ENCODE assay signal across 8 cellular contexts in the genomic region with DNA sequence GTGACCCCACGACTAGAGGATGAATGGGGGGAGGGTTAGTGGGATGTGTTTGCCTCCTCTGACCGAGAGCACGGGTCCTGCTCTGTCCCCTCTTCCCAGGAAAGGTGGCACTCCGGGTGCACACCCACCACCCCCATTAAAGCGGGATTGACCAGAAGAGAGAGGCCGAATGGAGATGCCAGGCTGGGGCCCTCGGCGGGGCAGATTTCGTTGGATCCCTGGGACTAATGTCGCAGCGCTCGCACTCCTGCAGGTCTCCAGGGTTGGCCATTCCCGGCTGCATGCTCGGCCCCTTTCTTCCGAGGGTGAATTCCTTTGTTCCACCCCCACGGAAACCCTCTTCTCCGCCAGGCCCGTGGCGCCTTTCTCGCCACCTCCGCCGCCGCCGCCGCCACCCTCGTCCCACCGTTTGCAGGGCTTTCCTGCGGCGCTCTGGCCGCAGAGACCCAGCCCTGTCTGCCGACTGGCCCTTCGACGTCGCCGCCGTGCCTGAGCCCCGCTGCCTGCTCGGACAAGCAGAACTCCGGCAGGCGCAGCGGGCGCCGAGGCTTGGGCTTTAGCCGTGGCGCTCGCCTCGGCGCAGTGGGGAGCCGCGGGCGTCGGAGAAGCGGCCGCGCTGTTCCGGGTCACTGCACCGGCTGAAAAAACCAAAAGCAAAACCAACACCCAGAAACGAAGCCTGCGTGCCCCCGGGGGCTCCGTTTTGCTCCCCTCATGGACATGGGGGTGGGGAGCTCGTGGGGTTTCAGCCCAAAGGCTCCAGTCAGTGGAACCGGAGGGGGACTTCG. TPM values are rescaled to one million over a fixed set of nuclear protein-coding genes. Genes with fewer than 3 reads are reported as not detected.
DNase-seq lines count a peak whose midpoint lies in the region; ATAC-seq and TF ChIP-seq lines count a peak whose summit lies in the region.

No MANE protein-coding gene starts in this region.

- DNase-seq in stimulated activated naive CD8-positive, alpha-beta T cell treated with anti-CD3 and anti-CD28 coated beads, Interleukin-15, Interleukin-2, amounts not matched to agents 100 U/mL and 50 U/mL, for 24 hours = no peak
- DNase-seq in mammary epithelial cell (no peak), T-helper 9 cell (no peak), SHP77 treated with DMSO at 0.1 percent for 48 hours (lab: John Stamatoyannopoulos, UW) (no peak), NCI-H1436 (lab: John Stamatoyannopoulos, UW) (no peak)
- DNase-seq in naive thymus-derived CD4-positive, alpha-beta T cell = no peak

- no peak for TF ChIP-seq CTCF in mammary epithelial cell (conservative IDR thresholded peaks at IDR 0.05 in 1 of 2, IDR thresholded peaks at IDR 0.05 in 1 of 2; ENCODE audit: extremely low read depth in 1 of 2, insufficient read depth in 1 of 2, low read depth in 1 of 2, low read length in 2 of 2)

- H2AFZ ChIP-seq in mammary epithelial cell (ENCODE audit: low read depth, low read length) = peak overlapping the region; percentile 73

- no peaks in the 10 kb centered on the region for H3K36me3 Mint-ChIP-seq in stimulated activated naive CD8-positive, alpha-beta T cell treated with anti-CD3 and anti-CD28 coated beads, Interleukin-15, Interleukin-2, amounts not matched to agents 100 ng/mL and 50 ng/mL, for 24 hours (ENCODE audit: low read depth)
- no peaks in the 10 kb centered on the region for H3K36me3 Mint-ChIP-seq in naive thymus-derived CD4-positive, alpha-beta T cell

- in situ Hi-C loops in mammary epithelial cell (cut with MboI; ENCODE audit: low sequenced_read_pairs in 2 of 2) = no loop called here

- H3K9me3 ChIP-seq in mammary epithelial cell (replicated peaks; ENCODE audit: insufficient read depth, low read length) = no peaks in the 10 kb centered on the region
- no peaks in the 10 kb centered on the region for H3K9me3 ChIP-seq in naive thymus-derived CD4-positive, alpha-beta T cell (ENCODE audit: control insufficient read depth in 2 of 3, low read length in 3 of 3)

- no peak overlapping the region for H3K27ac ChIP-seq in mammary epithelial cell (ENCODE audit: insufficient read depth, low read depth, low read length)
- no peak overlapping the region for H3K27ac ChIP-seq in naive thymus-derived CD4-positive, alpha-beta T cell (ENCODE audit: low read depth, low read length)

- intact Hi-C loops in mammary epithelial cell (cut with micrococcal nuclease) = no loop called here
- intact Hi-C loops in naive thymus-derived CD4-positive, alpha-beta T cell (cut with micrococcal nuclease) = loop anchor here in 1 of 2 donors (2.0 kb wide), 1 partner anchor 15 kb away; no protein-coding TSS in a partner anchor

- H3K4me1 ChIP-seq in mammary epithelial cell (ENCODE audit: insufficient read depth, low read length) = peaks cover 52% of the 10 kb centered on the region
- peaks cover 0 to 6% of the 10 kb centered on the region in 2 donors for H3K4me1 ChIP-seq in naive thymus-derived CD4-positive, alpha-beta T cell (ENCODE audit: control insufficient read depth in 2 of 2, insufficient read depth in 2 of 2, low read length in 2 of 2)

- CTCF ChIA-PET in mammary epithelial cell (lab: Charles Lee; ENCODE audit: low non-redundant PET) = no interaction called here
- CTCF ChIA-PET in naive thymus-derived CD4-positive, alpha-beta T cell (lab: Charles Lee) = no interaction called here

- 7% methylated on average over 53 of the region's 64 CpGs for WGBS in mammary epithelial cell (ENCODE audit: low coverage, missing lambda C conversion rate)

- H3K4me3 Mint-ChIP-seq in stimulated activated naive CD8-positive, alpha-beta T cell treated with anti-CD3 and anti-CD28 coated beads, Interleukin-15, Interleukin-2, amounts not matched to agents 100 ng/mL and 50 ng/mL, for 24 hours = peak overlapping the region; percentile 70
- H3K4me3 Mint-ChIP-seq in naive thymus-derived CD4-positive, alpha-beta T cell = peak overlapping the region in 8 of 10 donors; percentile 54 to 89 (median 76)

- H3K4me3 ChIP-seq in mammary epithelial cell (replicated peaks in 1 of 3; ENCODE audit: insufficient read depth in 1 of 3, low read depth in 2 of 3, low read length in 3 of 3) = peak overlapping the region; percentile 37 to 40 (median 40)
- H3K4me3 ChIP-seq in naive thymus-derived CD4-positive, alpha-beta T cell (ENCODE audit: low read length) = peak overlapping the region; percentile 35

- peaks cover 90% of the 10 kb centered on the region for H3K27me3 Mint-ChIP-seq in stimulated activated naive CD8-positive, alpha-beta T cell treated with anti-CD3 and anti-CD28 coated beads, Interleukin-15, Interleukin-2, amounts not matched to agents 100 ng/mL and 50 ng/mL, for 24 hours
- H3K27me3 Mint-ChIP-seq in naive thymus-derived CD4-positive, alpha-beta T cell = peaks cover 69 to 96% (median 79%) of the 10 kb centered on the region in 5 donors

- no peaks in the 10 kb centered on the region for H3K9me3 Mint-ChIP-seq in stimulated activated naive CD8-positive, alpha-beta T cell treated with anti-CD3 and anti-CD28 coated beads, Interleukin-15, Interleukin-2, amounts not matched to agents 100 ng/mL and 50 ng/mL, for 24 hours
- H3K9me3 Mint-ChIP-seq in naive thymus-derived CD4-positive, alpha-beta T cell = peaks cover 0 to 2% (median 0%) of the 10 kb centered on the region in 11 donors

- peaks cover 89% of the 10 kb centered on the region for H3K79me2 ChIP-seq in mammary epithelial cell (ENCODE audit: insufficient read depth, low read length)

- ATAC-seq in stimulated activated naive CD8-positive, alpha-beta T cell treated with anti-CD3 and anti-CD28 coated beads, Interleukin-15, Interleukin-2, amounts not matched to agents 100 U/mL and 50 U/mL, for 24 hours = no peak
- ATAC-seq in naive thymus-derived CD4-positive, alpha-beta T cell = no peak
- ATAC-seq in HG03378 (IDR thresholded peaks at IDR 0.05; ENCODE audit: unreplicated experiment) = no peak

- H4K20me1 ChIP-seq in mammary epithelial cell (ENCODE audit: insufficient read depth, low read length) = no peaks in the 10 kb centered on the region

- peak overlapping the region; percentile 93 for H3K4me2 ChIP-seq in mammary epithelial cell (ENCODE audit: insufficient read depth, low read depth, low read length)

- POLR2A ChIA-PET in naive thymus-derived CD4-positive, alpha-beta T cell (lab: Charles Lee) = no interaction called here

- no peaks in the 10 kb centered on the region for H3K27me3 ChIP-seq in mammary epithelial cell (ENCODE audit: insufficient read depth, low read length)
- H3K27me3 ChIP-seq in naive thymus-derived CD4-positive, alpha-beta T cell (ENCODE audit: control insufficient read depth in 2 of 2, insufficient read depth in 2 of 2, low read length in 2 of 2) = peaks cover 14 to 17% of the 10 kb centered on the region in 2 donors

- dilution Hi-C loops in mammary epithelial cell (cut with HindIII; ENCODE audit: low sequenced_read_pairs) = loop anchor here (5.0 kb wide), 1 partner anchor 37 kb away; no protein-coding TSS in a partner anchor

- BruUV-seq in mammary epithelial cell (replicated peaks; lab: Mats Ljungman, UMichigan) = no TSS peak

- no peak overlapping the region for H3K9ac ChIP-seq in mammary epithelial cell (ENCODE audit: insufficient read depth, low read length)

- no peaks in the 10 kb centered on the region for H3K36me3 ChIP-seq in mammary epithelial cell (ENCODE audit: insufficient read depth, low read length)
- no peaks in the 10 kb centered on the region for H3K36me3 ChIP-seq in naive thymus-derived CD4-positive, alpha-beta T cell (ENCODE audit: control insufficient read depth in 2 of 3, insufficient read depth in 3 of 3, low read length in 3 of 3)

- H3K27ac Mint-ChIP-seq in stimulated activated naive CD8-positive, alpha-beta T cell treated with anti-CD3 and anti-CD28 coated beads, Interleukin-15, Interleukin-2, amounts not matched to agents 100 ng/mL and 50 ng/mL, for 24 hours = no peak overlapping the region
- H3K27ac Mint-ChIP-seq in naive thymus-derived CD4-positive, alpha-beta T cell = no peak overlapping the region

- H3K4me1 Mint-ChIP-seq in stimulated activated naive CD8-positive, alpha-beta T cell treated with anti-CD3 and anti-CD28 coated beads, Interleukin-15, Interleukin-2, amounts not matched to agents 100 ng/mL and 50 ng/mL, for 24 hours (ENCODE audit: low read depth) = peaks cover 10% of the 10 kb centered on the region
- H3K4me1 Mint-ChIP-seq in naive thymus-derived CD4-positive, alpha-beta T cell = peaks cover 0 to 16% (median 6%) of the 10 kb centered on the region in 7 donors

RNA-seq across cellular contexts. Expression of gene LMX1B, which starts 11.8 kb away (rescaled TPM):
- total RNA-seq in mammary epithelial cell = 10 to 100 TPM; 11.2 to 19.2 TPM
- 5.3 TPM for polyA plus RNA-seq in mammary epithelial cell
- polyA minus RNA-seq in mammary epithelial cell = 9.3 TPM
- not detected for total RNA-seq in naive thymus-derived CD4-positive, alpha-beta T cell
- polyA plus RNA-seq in naive thymus-derived CD4-positive, alpha-beta T cell = not detected

Comparison
In these comparisons a context has a peak if more than half of its experiments do, and no peak if none do; other contexts are left out.
1. RNA of gene LMX1B, which starts 11.8 kb away (total RNA-seq): 11.2 to 19.2 TPM in mammary epithelial cell; not detected in naive thymus-derived CD4-positive, alpha-beta T cell; every median in the first group is over 10 times any median in the second.